In genomic region chr10:131653550-131654470, GRCh38 we compare ENCODE assay signal across 26 cellular contexts.
A peak's percentile ranks its signal among the peaks of the same experiment; 100 is the strongest.
DNase-seq lines count a peak whose midpoint lies in the region; ATAC-seq and TF ChIP-seq lines count a peak whose summit lies in the region.
"Had no signal": no experiment of that assay in that cellular context is flagged by ENCODE, and none has a peak within 500 bp of the region (broad histone marks: within the 10 kb centered on the region; RNA-seq: fewer than 3 reads in every experiment).

No MANE protein-coding gene starts in this region.

- H3K9me3 Mint-ChIP-seq in H9 (no peaks in the 10 kb centered on the region), WTC11 (no peaks in the 10 kb centered on the region)
- H3K9me3 Mint-ChIP-seq: activated CD8-positive, alpha-beta T cell treated with anti-CD3 and anti-CD28 coated beads for 36 hours had no signal

- peak overlapping the region; percentile 91 for H4K8ac ChIP-seq in H9 (replicated peaks; ENCODE audit: insufficient read length, low read depth, low read length)

- no peaks in the 10 kb centered on the region for H3K79me1 ChIP-seq in H9 (ENCODE audit: insufficient read depth, low read depth, low read length, poor library complexity, severe bottlenecking)

- H3K18ac ChIP-seq in H9 (ENCODE audit: insufficient read length, low read depth, low read length), result peak overlapping the region; percentile 32

- H3K27me3 ChIP-seq in H9 (ENCODE audit: insufficient read depth, low read length), result no peaks in the 10 kb centered on the region
- H3K27me3 ChIP-seq in vagina, result no peaks in the 10 kb centered on the region
- H3K27me3 ChIP-seq in esophagus squamous epithelium, result peaks cover 0 to 41% (median 0%) of the 10 kb centered on the region in 4 donors
- H3K27me3 ChIP-seq: body of pancreas had no signal

- ATAC-seq in WTC11 (no peak), omental fat pad (ENCODE audit: low FRiP score) (peak; percentile 29), GM18519 (IDR thresholded peaks at IDR 0.05; ENCODE audit: low FRiP score, unreplicated experiment) (no peak)
- ATAC-seq: activated CD4-positive, CD25-positive, alpha-beta regulatory T cell treated with anti-CD3 and anti-CD28 coated beads, Interleukin-2, amount 50 U/mL, for 24 hours; activated CD8-positive, alpha-beta T cell treated with anti-CD3 and anti-CD28 coated beads for 36 hours; body of pancreas; HCT116; left colon; right cardiac atrium had no signal

- TF ChIP-seq CTCF in H9 (conservative IDR thresholded peaks at IDR 0.05), result no peak
- TF ChIP-seq CTCF in WTC11 (IDR thresholded peaks at IDR 0.05), result no peak
- no peak for TF ChIP-seq CTCF in omental fat pad (IDR thresholded peaks at IDR 0.05)
- no peak for TF ChIP-seq CTCF in vagina (IDR thresholded peaks at IDR 0.05)
- TF ChIP-seq CTCF in esophagus squamous epithelium (IDR thresholded peaks at IDR 0.05), result no peak

- peaks cover 9% of the 10 kb centered on the region; the same call in 1 of the 2 replicates for H3K4me1 ChIP-seq in H9 (ENCODE audit: insufficient read depth, low read length)
- H3K4me1 ChIP-seq in vagina, result no peaks in the 10 kb centered on the region
- peaks cover 0 to 7% (median 0%) of the 10 kb centered on the region in 3 donors for H3K4me1 ChIP-seq in esophagus squamous epithelium
- H3K4me1 ChIP-seq: body of pancreas, Caco-2 had no signal

- H3K4me1 Mint-ChIP-seq in H9, result peaks cover 27 to 30% of the 10 kb centered on the region in 2 experiments
- H3K4me1 Mint-ChIP-seq in WTC11, result peaks cover 57% of the 10 kb centered on the region
- H3K4me1 Mint-ChIP-seq: memory B cell had no signal

- peak overlapping the region; percentile 2 for H2AK5ac ChIP-seq in H9 (ENCODE audit: insufficient read length, low read length)

- no peak overlapping the region for H3K4ac ChIP-seq in H9 (ENCODE audit: low read depth, low read length)

- DNase-seq in H9 (peak; percentile 14), WTC11 (ENCODE audit: low spot score) (no peak), kidney tubule cell (ENCODE audit: low spot score) (peak; percentile 22), omental fat pad (ENCODE audit: low spot score) (no peak), vagina (ENCODE audit: extremely low spot score in 2 of 2) (no peak), esophagus squamous epithelium (lab: John Stamatoyannopoulos, UW) (no peak)
- DNase-seq: activated CD8-positive, alpha-beta T cell treated with anti-CD3 and anti-CD28 coated beads for 36 hours; activated gamma-delta T cell; activated T-cell treated with anti-CD3 and anti-CD28 coated beads, Interleukin-2, amount 50 U/mL, for 1 hour; body of pancreas; Caco-2; DND-41; effector CD8-positive, alpha-beta T cell; KG1; left colon; MM.1S; NCI-H1417; NCI-H2081 treated with DMSO at 0.1 percent for 48 hours; NCI-H774; right cardiac atrium; trophoblast cell had no signal

- H3K4me3 ChIP-seq in vagina (no peak overlapping the region), esophagus squamous epithelium (no peak overlapping the region)
- H3K4me3 ChIP-seq: BLaER1, body of pancreas had no signal

- peak overlapping the region; percentile 31 for H3K56ac ChIP-seq in H9 (ENCODE audit: insufficient read length, low read depth, low read length)

- H3K27ac Mint-ChIP-seq in H9 (no peak overlapping the region; a peak in 1 of 7 replicates), WTC11 (peak overlapping the region; percentile 56; the same call in 1 of the 2 replicates)
- H3K27ac Mint-ChIP-seq: activated CD8-positive, alpha-beta T cell treated with anti-CD3 and anti-CD28 coated beads for 36 hours; memory B cell had no signal

- H4K91ac ChIP-seq in H9 (ENCODE audit: insufficient read length, low read depth, low read length), result no peak overlapping the region

- WGBS in H9 (ENCODE audit: extremely low coverage, insufficient read length, low lambda C conversion rate), result no CpG with 5 or more reads among the region's 13 CpGs
- WGBS in esophagus squamous epithelium, 2 donors, result 83 to 89% methylated on average over 3 of the region's 13 CpGs

- H3K79me2 ChIP-seq in H9 (ENCODE audit: insufficient read depth, low read length), result no peaks in the 10 kb centered on the region

- no peak overlapping the region for H2AFZ ChIP-seq in H9 (ENCODE audit: low read length)

- no peak overlapping the region for H2BK20ac ChIP-seq in H9 (ENCODE audit: low read depth, low read length, poor library complexity, severe bottlenecking)

- no peak overlapping the region for H2BK5ac ChIP-seq in H9 (ENCODE audit: insufficient read length, low read length)

- POLR2A ChIA-PET in WTC11 (lab: Charles Lee), result no interaction called here

- no peak overlapping the region for H3T11ph ChIP-seq in H9 (ENCODE audit: low read length)

- H4K5ac ChIP-seq in H9 (ENCODE audit: insufficient read length, low read depth, low read length), result peak overlapping the region; percentile 49

- H3K27me3 Mint-ChIP-seq in H9 (ENCODE audit: low read depth), result peaks cover 10% of the 10 kb centered on the region
- no peaks in the 10 kb centered on the region for H3K27me3 Mint-ChIP-seq in WTC11 (ENCODE audit: low read depth)

- CTCF ChIA-PET in WTC11 (lab: Charles Lee), result no interaction called here

- no peaks in the 10 kb centered on the region for H4K20me1 ChIP-seq in H9 (ENCODE audit: control insufficient read depth, insufficient read depth, insufficient read length)
- H4K20me1 ChIP-seq: BLaER1 had no signal

- TF ChIP-seq POLR2A in vagina (IDR thresholded peaks at IDR 0.05), result no peak
- TF ChIP-seq POLR2A in esophagus squamous epithelium (IDR thresholded peaks at IDR 0.05), result no peak

- H3K23ac ChIP-seq in H9 (ENCODE audit: insufficient read length, low read depth, low read length), result peak overlapping the region; percentile 2

- intact Hi-C loops in vagina (cut with DNase I), result no loop called here
- intact Hi-C loops in esophagus squamous epithelium (cut with DNase I), result no loop called here

- H3K36me3 ChIP-seq in vagina, result no peaks in the 10 kb centered on the region
- no peaks in the 10 kb centered on the region for H3K36me3 ChIP-seq in esophagus squamous epithelium
- H3K36me3 ChIP-seq: BLaER1 had no signal

- H3K36me3 Mint-ChIP-seq in H9 (ENCODE audit: insufficient read depth in 1 of 3, low read depth in 3 of 3) (no peaks in the 10 kb centered on the region), WTC11 (no peaks in the 10 kb centered on the region)
- H3K36me3 Mint-ChIP-seq: memory B cell had no signal

- H3K14ac ChIP-seq in H9 (ENCODE audit: insufficient read depth, low read length), result peak overlapping the region; percentile 38

- H3K4me3 Mint-ChIP-seq in H9, result no peak overlapping the region; a peak in 1 of 5 replicates
- H3K4me3 Mint-ChIP-seq in WTC11, result no peak overlapping the region
- H3K4me3 Mint-ChIP-seq: activated CD8-positive, alpha-beta T cell treated with anti-CD3 and anti-CD28 coated beads for 36 hours; memory B cell had no signal

- H3K9me3 ChIP-seq in H9 (ENCODE audit: control insufficient read depth, low read depth, low read length) (no peaks in the 10 kb centered on the region), vagina (no peaks in the 10 kb centered on the region), esophagus squamous epithelium (no peaks in the 10 kb centered on the region)
- H3K9me3 ChIP-seq: BLaER1, body of pancreas, Caco-2 had no signal

- no peaks in the 10 kb centered on the region for H3K23me2 ChIP-seq in H9 (ENCODE audit: insufficient read length, low read depth, low read length, poor library complexity, severe bottlenecking)

- H3K27ac ChIP-seq in H9 (ENCODE audit: insufficient read length, low read depth, low read length) (no peak overlapping the region), vagina (no peak overlapping the region), esophagus squamous epithelium (no peak overlapping the region)
- H3K27ac ChIP-seq: BLaER1, body of pancreas had no signal

- no peak overlapping the region for H3K4me2 ChIP-seq in H9 (ENCODE audit: insufficient read depth, insufficient read length, low read length)

- no peak overlapping the region for H3K9ac ChIP-seq in H9 (ENCODE audit: extremely low read depth, insufficient read length, low read length)
- H3K9ac ChIP-seq: BLaER1 had no signal

- H2BK15ac ChIP-seq in H9 (ENCODE audit: low read depth, low read length), result no peak overlapping the region

- no peak overlapping the region for H2BK12ac ChIP-seq in H9 (ENCODE audit: insufficient read length, low read depth, low read length)

- no peak overlapping the region for H2BK120ac ChIP-seq in H9 (ENCODE audit: low read depth, low read length, poor library complexity, severe bottlenecking)

TF ChIP-seq in WTC11, 78 proteins besides CTCF, POLR2A, EP300 and RAD21 (continues in another document):
- TF ChIP-seq MYBL2 (CRISPR knock-in tag; IDR thresholded peaks at IDR 0.05), result no peak
- TF ChIP-seq MLX (CRISPR knock-in tag; IDR thresholded peaks at IDR 0.05), result no peak
- TF ChIP-seq IRF1 (CRISPR knock-in tag; IDR thresholded peaks at IDR 0.05), result no peak
- no peak for TF ChIP-seq ZNF425 (CRISPR knock-in tag; conservative IDR thresholded peaks at IDR 0.05)
- TF ChIP-seq NR2C2 (CRISPR knock-in tag; IDR thresholded peaks at IDR 0.05), result no peak
- no peak for TF ChIP-seq ELF4 (CRISPR knock-in tag; IDR thresholded peaks at IDR 0.05; ENCODE audit: low read depth)

Comparison
In these comparisons a context has a peak if more than half of its experiments do, and no peak if none do; other contexts are left out.
1. DNase-seq: peak in H9 (single experiment) and kidney tubule cell (single experiment); none in WTC11 (single experiment), omental fat pad (single experiment), vagina (0 of 2) and esophagus squamous epithelium (single experiment).